13 cellular contexts compared by ENCODE assay signal in the genomic region with DNA sequence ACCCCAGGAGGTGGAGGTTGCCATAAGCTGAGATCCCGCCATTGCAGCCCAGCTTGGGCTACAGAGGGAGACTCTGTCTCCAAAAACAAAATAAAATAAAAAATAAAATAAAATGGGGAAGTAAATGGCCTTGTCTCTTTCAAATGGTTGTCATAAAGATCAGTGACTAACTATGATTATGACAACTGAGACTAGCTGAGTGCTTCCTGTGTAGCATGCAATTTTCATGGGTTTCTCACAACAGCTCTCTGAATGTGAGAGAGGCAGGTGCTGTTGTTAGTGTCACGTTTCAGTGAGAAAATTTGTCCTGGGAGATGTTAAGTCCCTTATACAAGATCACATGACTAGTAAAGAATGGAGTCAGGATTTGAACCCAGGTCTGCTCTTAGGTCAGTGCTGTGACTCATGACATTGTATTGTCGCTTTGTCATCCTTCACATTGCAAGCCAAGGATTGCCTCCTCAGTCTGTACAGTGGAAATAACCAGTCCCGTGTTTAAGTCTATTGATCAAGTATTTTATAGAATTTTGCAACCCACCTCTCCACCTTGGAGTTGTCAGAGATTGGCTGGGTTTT.
A peak's percentile ranks its signal among the peaks of the same experiment; 100 is the strongest.
DNase-seq lines count a peak whose midpoint lies in the region; ATAC-seq and TF ChIP-seq lines count a peak whose summit lies in the region.
"Had no signal": no experiment of that assay in that cellular context is flagged by ENCODE, and none has a peak within 500 bp of the region (broad histone marks: within the 10 kb centered on the region; RNA-seq: fewer than 3 reads in every experiment).

No MANE protein-coding gene starts in this region.

- H3K27ac ChIP-seq in GM23248 (no peak overlapping the region), neural cell (ENCODE audit: low read length) (peak overlapping the region; percentile 13)
- H3K27ac ChIP-seq: left lung, SJCRH30 had no signal

- H2AFZ ChIP-seq in GM23248 (no peak overlapping the region), neural cell (ENCODE audit: low read depth, low read length) (no peak overlapping the region)

- H3K4me3 ChIP-seq in GM23248 (no peak overlapping the region), neural cell (ENCODE audit: low read length) (no peak overlapping the region)
- H3K4me3 ChIP-seq: left lung, SJCRH30 had no signal

- DNase-seq in GM23248 (peak; percentile 4), HT1080 (ENCODE audit: low read depth) (peak; percentile 43), SKM-1 (lab: John Stamatoyannopoulos, UW; ENCODE audit: unreplicated experiment) (no peak)
- DNase-seq in activated CD4-positive, alpha-beta T cell treated with anti-CD3 and anti-CD28 coated beads, Interleukin-2, amount 50 U/mL, for 48 hours, result no peak
- no peak for DNase-seq in stimulated activated CD4-positive, alpha-beta T cell treated with anti-CD3 and anti-CD28 coated beads, Interleukin-1b, Interleukin-23, amount 100 ng/mL, for 48 hours
- DNase-seq: activated effector memory CD4-positive, alpha-beta T cell treated with Interleukin-2 at 50 U/mL for 16 hours; left lung; NCI-H524 treated with DMSO at 0.1 percent for 48 hours; SJCRH30 had no signal

- H3K9me2 ChIP-seq in GM23248 (ENCODE audit: insufficient read depth) (no peaks in the 10 kb centered on the region), neural cell (ENCODE audit: insufficient read depth, low read length) (no peaks in the 10 kb centered on the region)

- no peak overlapping the region for H3K4me2 ChIP-seq in GM23248 (ENCODE audit: unreplicated experiment)
- no peak overlapping the region for H3K4me2 ChIP-seq in neural cell (ENCODE audit: low read length)

- 69 to 72% methylated on average over 4 of the region's 4 CpGs for WGBS in GM23248 (ENCODE audit: low coverage in 1 of 2, low lambda C conversion rate in 2 of 2, missing lambda C conversion rate in 2 of 2), 2 experiments

- no peaks in the 10 kb centered on the region for H3K4me1 ChIP-seq in GM23248 (ENCODE audit: insufficient read depth)
- H3K4me1 ChIP-seq: left lung, SJCRH30 had no signal

- no peak for TF ChIP-seq CTCF in neural cell (IDR thresholded peaks at IDR 0.05; ENCODE audit: poor library complexity, severe bottlenecking)

- no peak for TF ChIP-seq EP300 in neural cell (conservative IDR thresholded peaks at IDR 0.05; ENCODE audit: poor library complexity, severe bottlenecking)

- H3K9ac ChIP-seq in GM23248 (no peak overlapping the region), neural cell (ENCODE audit: low read length) (no peak overlapping the region)

- in situ Hi-C loops in GM23248 (cut with MboI), result no loop called here

- H3K27me3 ChIP-seq in GM23248 (replicated peaks; ENCODE audit: insufficient read depth) (no peaks in the 10 kb centered on the region), neural cell (ENCODE audit: insufficient read depth, low read depth, low read length) (no peaks in the 10 kb centered on the region)
- H3K27me3 ChIP-seq: left lung, SJCRH30 had no signal

- no peaks in the 10 kb centered on the region for H4K20me1 ChIP-seq in GM23248 (ENCODE audit: insufficient read depth)
- H4K20me1 ChIP-seq in neural cell (ENCODE audit: insufficient read depth), result no peaks in the 10 kb centered on the region

- H3K79me2 ChIP-seq in GM23248 (ENCODE audit: insufficient read depth), result no peaks in the 10 kb centered on the region
- H3K79me2 ChIP-seq in neural cell (replicated peaks; ENCODE audit: insufficient read depth, low read length), result no peaks in the 10 kb centered on the region

- no peak for TF ChIP-seq RAD21 in neural cell (conservative IDR thresholded peaks at IDR 0.05)

- no peaks in the 10 kb centered on the region for H3K36me3 ChIP-seq in GM23248 (ENCODE audit: low read depth)
- no peaks in the 10 kb centered on the region for H3K36me3 ChIP-seq in neural cell (ENCODE audit: insufficient read depth, low read length)
- H3K36me3 ChIP-seq: left lung, SJCRH30 had no signal

- no peaks in the 10 kb centered on the region for H3F3A ChIP-seq in GM23248 (ENCODE audit: insufficient read depth)
- H3F3A ChIP-seq in neural cell (ENCODE audit: insufficient read depth, low read length, poor library complexity, severe bottlenecking), result no peaks in the 10 kb centered on the region

- ATAC-seq in GM18867 (IDR thresholded peaks at IDR 0.05; ENCODE audit: unreplicated experiment), result peak; percentile 89
- ATAC-seq: activated CD4-positive, CD25-positive, alpha-beta regulatory T cell treated with anti-CD3 and anti-CD28 coated beads, Interleukin-2, amount 50 U/mL, for 24 hours; esophagus mucosa; left lung had no signal

- H3K9me3 ChIP-seq in GM23248 (ENCODE audit: low read depth) (no peaks in the 10 kb centered on the region), neural cell (ENCODE audit: low read length) (no peaks in the 10 kb centered on the region)
- H3K9me3 ChIP-seq: SJCRH30 had no signal

TF ChIP-seq in neural cell, 6 proteins besides CTCF, POLR2A, EP300 and RAD21:
- no peak for TF ChIP-seq EZH2 (IDR thresholded peaks at IDR 0.05; ENCODE audit: borderline replicate concordance, insufficient read depth, low read length, poor library complexity, severe bottlenecking)
- TF ChIP-seq POLR2AphosphoS5 (IDR thresholded peaks at IDR 0.05), result no peak
- TF ChIP-seq MXI1 (conservative IDR thresholded peaks at IDR 0.05; ENCODE audit: poor library complexity, severe bottlenecking), result no peak

Comparison
In these comparisons a context has a peak if more than half of its experiments do, and no peak if none do; other contexts are left out.
1. DNase-seq: peak in GM23248 (single experiment) and HT1080 (single experiment); none in activated CD4-positive, alpha-beta T cell treated with anti-CD3 and anti-CD28 coated beads, Interleukin-2, amount 50 U/mL, for 48 hours (0 of 2), stimulated activated CD4-positive, alpha-beta T cell treated with anti-CD3 and anti-CD28 coated beads, Interleukin-1b, Interleukin-23, amount 100 ng/mL, for 48 hours (single experiment) and SKM-1 (single experiment).